Comparison of ENCODE assay signal across 19 cellular contexts in genomic region chr6:125843593-125843992, GRCh38. TPM values are rescaled to one million over a fixed set of nuclear protein-coding genes. Genes with fewer than 3 reads are reported as not detected.
DNase-seq lines count a peak whose midpoint lies in the region; ATAC-seq and TF ChIP-seq lines count a peak whose summit lies in the region.
"Had no signal": no experiment of that assay in that cellular context is flagged by ENCODE, and none has a peak within 500 bp of the region (broad histone marks: within the 10 kb centered on the region; RNA-seq: fewer than 3 reads in every experiment).

No MANE protein-coding gene starts in this region.

- H3K4me2 ChIP-seq in Karpas-422 (ENCODE audit: low read depth, low read length, poor library complexity, severe bottlenecking), result peak overlapping the region; percentile 25
- H3K4me2 ChIP-seq: GM23338 had no signal

- no peak overlapping the region for H3K9ac ChIP-seq in Karpas-422 (ENCODE audit: low read length)

- H3K4me3 ChIP-seq in Karpas-422 (ENCODE audit: low read length), result no peak overlapping the region
- H3K4me3 ChIP-seq: coronary artery, GM23338, SK-N-MC, skin epidermis, thyroid gland had no signal

- no peak overlapping the region for H2AFZ ChIP-seq in Karpas-422 (ENCODE audit: low read length)
- H2AFZ ChIP-seq: GM23338 had no signal

- H3K9me2 ChIP-seq in Karpas-422 (replicated peaks; ENCODE audit: insufficient read depth, low read length), result no peaks in the 10 kb centered on the region

- H3K79me2 ChIP-seq in Karpas-422 (ENCODE audit: low read length), result peaks cover 85% of the 10 kb centered on the region

- H3K27me3 ChIP-seq in Karpas-422 (ENCODE audit: low read length), result no peaks in the 10 kb centered on the region
- H3K27me3 ChIP-seq: thyroid gland had no signal

- H3K27ac ChIP-seq in Karpas-422 (ENCODE audit: low read length) (peak overlapping the region; percentile 66), substantia nigra (ENCODE audit: low read depth, low read length, poor library complexity, severe bottlenecking) (peak overlapping the region; percentile 90)
- H3K27ac ChIP-seq: coronary artery, SK-N-MC had no signal

- no peak for ATAC-seq in HG02981 (IDR thresholded peaks at IDR 0.05; ENCODE audit: unreplicated experiment)
- ATAC-seq in HG03520 (IDR thresholded peaks at IDR 0.05; ENCODE audit: unreplicated experiment), result no peak
- ATAC-seq: GM23338, left ventricle myocardium superior had no signal

- no peaks in the 10 kb centered on the region for H3K9me3 ChIP-seq in Karpas-422 (ENCODE audit: low read length)
- H3K9me3 ChIP-seq: thyroid gland had no signal

- DNase-seq in Karpas-422, result peak; percentile 67
- DNase-seq in SIG-M5 (lab: John Stamatoyannopoulos, UW), result peak; percentile 59
- DNase-seq in erythroblast (lab: John Stamatoyannopoulos, UW), result peak; percentile 6 to 22
- DNase-seq in substantia nigra (lab: John Stamatoyannopoulos, UW), result peak in 1 of 49 donors; percentile 34
- no peak for DNase-seq in NCI-H526 (lab: John Stamatoyannopoulos, UW)
- DNase-seq in activated CD8-positive, alpha-beta memory T cell treated with anti-CD3 and anti-CD28 coated beads for 24 hours, result no peak
- DNase-seq: activated T-cell treated with anti-CD3 and anti-CD28 coated beads, Interleukin-2, amount 50 U/mL, for 1 hour; DMS 273 treated with DMSO at 0.1 percent for 48 hours; foreskin fibroblast; left ventricle myocardium superior; stimulated activated CD4-positive, alpha-beta T cell treated with anti-CD3 and anti-CD28 coated beads, Interleukin-4, amount 100 ng/mL, for 4 hours; stimulated activated CD8-positive, alpha-beta memory T cell treated with anti-CD3 and anti-CD28 coated beads, Interleukin-4, amount 100 ng/mL, for 48 hours; thyroid gland had no signal

- H4K20me1 ChIP-seq in Karpas-422 (ENCODE audit: insufficient read depth, low read depth, low read length), result no peaks in the 10 kb centered on the region

- H3K36me3 ChIP-seq in Karpas-422 (ENCODE audit: insufficient read depth, low read length), result peaks cover 7% of the 10 kb centered on the region; the same call in 1 of the 2 replicates
- H3K36me3 ChIP-seq: thyroid gland had no signal

- H3K4me1 ChIP-seq in Karpas-422 (ENCODE audit: low read length), result peaks cover 32% of the 10 kb centered on the region
- H3K4me1 ChIP-seq: thyroid gland had no signal

- TF ChIP-seq POLR2A in erythroblast (IDR thresholded peaks at IDR 0.05; ENCODE audit: low read length), result no peak

RNA-seq across cellular contexts. Expression of gene NCOA7, which starts 52.8 kb away (rescaled TPM):
- 28.6 and 34.2 TPM in 2 replicates for total RNA-seq in Karpas-422 (2014; rRNA removed; shearing (Covaris generic); ENCODE audit: low replicate concordance)

Comparison
In these comparisons a context has a peak if more than half of its experiments do, and no peak if none do; other contexts are left out.
1. DNase-seq: peak in Karpas-422 (single experiment), SIG-M5 (single experiment) and erythroblast (2 of 2); none in NCI-H526 (0 of 2) and activated CD8-positive, alpha-beta memory T cell treated with anti-CD3 and anti-CD28 coated beads for 24 hours (single experiment).